ENCODE assay signal across 17 cellular contexts in the genomic region with DNA sequence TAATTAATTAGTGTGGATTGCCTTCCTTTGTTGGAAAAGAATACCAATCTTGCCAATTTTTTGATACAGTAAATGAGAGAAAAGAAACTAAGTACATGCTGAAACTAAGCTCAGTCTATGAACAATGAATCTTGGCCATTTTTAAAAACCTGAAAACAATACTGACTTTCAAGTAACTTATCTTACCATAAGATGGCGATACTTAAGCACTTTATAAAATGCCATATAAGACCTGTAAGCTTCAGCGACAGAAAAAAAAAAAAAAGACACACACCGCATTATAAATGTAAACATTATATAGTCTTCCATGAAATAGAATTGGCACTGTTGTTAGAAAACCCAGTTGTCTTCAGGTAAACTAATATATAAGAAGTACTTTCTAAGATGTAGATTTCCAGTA. TPM values are rescaled to one million over a fixed set of nuclear protein-coding genes. Genes with fewer than 3 reads are reported as not detected.
DNase-seq lines count a peak whose midpoint lies in the region; ATAC-seq, FAIRE-seq and TF ChIP-seq lines count a peak whose summit lies in the region.
"Had no signal": no experiment of that assay in that cellular context is flagged by ENCODE, and none has a peak within 500 bp of the region (broad histone marks: within the 10 kb centered on the region; RNA-seq: fewer than 3 reads in every experiment).

No MANE protein-coding gene starts in this region.

- H3K27me3 ChIP-seq in A673 (replicated peaks; ENCODE audit: insufficient read depth, low read depth, low read length, poor library complexity) = no peaks in the 10 kb centered on the region
- H3K27me3 ChIP-seq: upper lobe of left lung had no signal

- peak; percentile 45 for TF ChIP-seq CTCF in A673 (conservative IDR thresholded peaks at IDR 0.05; ENCODE audit: low read depth, low read length)

- H3K36me3 ChIP-seq in A673 (ENCODE audit: insufficient read depth, low read length, poor library complexity, severe bottlenecking) = peaks cover 14% of the 10 kb centered on the region
- H3K36me3 ChIP-seq: BLaER1 treated with 17β-estradiol and CSF1 and Interleukin-3, amounts not matched to agents 10 nM and 100 nM; left lung; upper lobe of left lung had no signal

- peak; percentile 68 for FAIRE-seq in G401.6 (lab: Jason Lieb, UNC)

- POLR2A ChIA-PET in A673 (lab: Charles Lee; ENCODE audit: low non-redundant PET) = interaction anchor here (0.7 kb wide), 1 partner anchor 21 kb away, joined by 4 read pairs; no protein-coding TSS in a partner anchor

- H3K4me3 ChIP-seq in A673 (ENCODE audit: low read depth, low read length, poor library complexity, severe bottlenecking) = peak overlapping the region; percentile 74
- H3K4me3 ChIP-seq: BLaER1 treated with 17β-estradiol and CSF1 and Interleukin-3, amounts not matched to agents 10 nM and 100 nM; left lung; upper lobe of left lung had no signal

- CTCF ChIA-PET in A673 (lab: Charles Lee) = interaction anchor here (0.6 to 1.4 kb wide), 5 partner anchors 147 to 341 kb away, joined by 3 to 9 read pairs (median 5); no protein-coding TSS in a partner anchor

- DNase-seq in A673 (ENCODE audit: low spot score) (peak; percentile 85), NCI-H446 treated with DMSO at 0.1 percent for 48 hours (lab: John Stamatoyannopoulos, UW) (peak; percentile 87), cerebellar cortex (ENCODE audit: low spot score) (peak; percentile 37), NCI-H1092 treated with DMSO at 0.1 percent for 48 hours (lab: John Stamatoyannopoulos, UW) (no peak), ecto neural progenitor cell (ENCODE audit: low spot score) (no peak), nucleus accumbens (lab: John Stamatoyannopoulos, UW) (no peak)
- DNase-seq: activated CD4-positive, alpha-beta T cell treated with anti-CD3 and anti-CD28 coated beads for 1 hour; activated naive CD8-positive, alpha-beta T cell treated with anti-CD3 and anti-CD28 coated beads, Interleukin-2, amount 50 U/mL, for 24 hours; erythroblast; hippocampal formation; left lung; stimulated activated CD4-positive, alpha-beta T cell treated with anti-CD3 and anti-CD28 coated beads, Interleukin-2, amount 100 ng/mL, for 48 hours; upper lobe of left lung had no signal

- ATAC-seq in HG03354 (IDR thresholded peaks at IDR 0.05; ENCODE audit: poor library complexity, severe bottlenecking, unreplicated experiment) = no peak
- ATAC-seq: activated naive CD8-positive, alpha-beta T cell treated with anti-CD3 and anti-CD28 coated beads, Interleukin-2, amount 50 U/mL, for 24 hours; left lung had no signal

- intact Hi-C loops in A673 (cut with micrococcal nuclease; ENCODE audit: unreplicated experiment) = loop anchor here (1.0 to 10.0 kb wide), 6 partner anchors 88 to 981 kb away; no protein-coding TSS in a partner anchor

- no peaks in the 10 kb centered on the region for H3K9me3 ChIP-seq in A673 (ENCODE audit: low read depth, low read length, poor library complexity, severe bottlenecking)
- H3K9me3 ChIP-seq: left lung, upper lobe of left lung had no signal

- peak overlapping the region; percentile 85 for H3K27ac ChIP-seq in A673 (ENCODE audit: low read depth, low read length, poor library complexity, severe bottlenecking)
- H3K27ac ChIP-seq: BLaER1 treated with 17β-estradiol and CSF1 and Interleukin-3, amounts not matched to agents 10 nM and 100 nM; left lung; upper lobe of left lung had no signal

- H3K4me1 ChIP-seq in A673 (ENCODE audit: insufficient read depth, low read length, poor library complexity, severe bottlenecking) = peaks cover 33% of the 10 kb centered on the region
- H3K4me1 ChIP-seq: left lung had no signal

- BruUV-seq in A673 (replicated peaks; lab: Mats Ljungman, UMichigan) = no TSS peak

RNA-seq across cellular contexts. Expression of a gene that starts 3.0 kb away (rescaled TPM):
- total RNA-seq in A673 (2021) = 85.0 and 88.7 TPM in 2 replicates
- total RNA-seq: left lung; T-helper 1 cell treated with Interleukin-12 subunit alpha and Interleukin-12 subunit beta and Interleukin-4 antibody, amounts not matched to agents 30 ng/mL and 1 ng/mL, for 36 hours; upper lobe of left lung had no signal

Comparison
In these comparisons a context has a peak if more than half of its experiments do, and no peak if none do; other contexts are left out.
1. DNase-seq: peak in A673 (single experiment), NCI-H446 treated with DMSO at 0.1 percent for 48 hours (single experiment) and cerebellar cortex (single experiment); none in NCI-H1092 treated with DMSO at 0.1 percent for 48 hours (single experiment), ecto neural progenitor cell (single experiment) and nucleus accumbens (0 of 56).